ENCODE assay signal across 8 cellular contexts in genomic region chr1:7646981-7647901, GRCh38.
DNase-seq lines count a peak whose midpoint lies in the region; ATAC-seq and TF ChIP-seq lines count a peak whose summit lies in the region.

No MANE protein-coding gene starts in this region.

- H4K20me1 ChIP-seq in GM23338 (replicated peaks; ENCODE audit: insufficient read depth) (no peaks in the 10 kb centered on the region), PC-3 (ENCODE audit: low read length) (no peaks in the 10 kb centered on the region)

- H3K27me3 Mint-ChIP-seq in GM23338 (ENCODE audit: insufficient read depth, low read depth, poor library complexity) = peaks cover 5% of the 10 kb centered on the region

- CTCF ChIA-PET in PC-3 (lab: Charles Lee) = interaction anchor here (0.7 to 0.8 kb wide), 3 partner anchors 246 to 760 kb away, joined by 4 to 9 read pairs (median 8); no protein-coding TSS in a partner anchor

- intact Hi-C loops in PC-3 (cut with micrococcal nuclease) = loop anchor here (1.0 to 10.0 kb wide), 3 partner anchors 430 to 922 kb away; no protein-coding TSS in a partner anchor

- no peak overlapping the region for H3K27ac Mint-ChIP-seq in GM23338

- DNase-seq in Ammon's horn (ENCODE audit: low spot score) (peak; percentile 55), GM23338 (ENCODE audit: low spot score) (peak; percentile 69), PC-3 (peak; percentile 70), fibroblast of mammary gland (ENCODE audit: low read depth) (peak; percentile 38), nucleus accumbens (lab: John Stamatoyannopoulos, UW) (peak in 49 of 56 donors; percentile 10 to 82 (median 34)), thoracic aorta (ENCODE audit: low spot score) (no peak)
- peak; percentile 80 to 83 for DNase-seq in activated T-cell treated with anti-CD3 and anti-CD28 coated beads, Interleukin-2, amount 50 U/mL, for 48 hours

- H2AFZ ChIP-seq in GM23338 = 0 out of 2 replicates have a peak overlapping the region, but pooled peaks have one; percentile 72
- no peak overlapping the region for H2AFZ ChIP-seq in PC-3 (ENCODE audit: low read length)

- H3K9me2 ChIP-seq in GM23338 (ENCODE audit: insufficient read depth) (no peaks in the 10 kb centered on the region), PC-3 (replicated peaks; ENCODE audit: low read length) (no peaks in the 10 kb centered on the region)

- no peaks in the 10 kb centered on the region; the same call in 2 of the 3 replicates for H3K9me3 Mint-ChIP-seq in GM23338

- TF ChIP-seq CTCF in GM23338 (conservative IDR thresholded peaks at IDR 0.05; ENCODE audit: low read depth in 2 of 2) (peak; percentile 93 to 94), PC-3 (conservative IDR thresholded peaks at IDR 0.05; ENCODE audit: low read depth, low read length) (peak; percentile 92), fibroblast of mammary gland (conservative IDR thresholded peaks at IDR 0.05; ENCODE audit: control insufficient read depth, insufficient read depth, low read depth, low read length) (peak; percentile 69), thoracic aorta (IDR thresholded peaks at IDR 0.05) (peak; percentile 94)

- ATAC-seq in GM23338 (peak; percentile 79), PC-3 (peak; percentile 84), thoracic aorta (ENCODE audit: insufficient number of reproducible peaks, low FRiP score, low read depth) (no peak), GM21576 (IDR thresholded peaks at IDR 0.05; ENCODE audit: unreplicated experiment) (no peak)

- POLR2A ChIA-PET in PC-3 (lab: Charles Lee; ENCODE audit: unreplicated experiment) = no interaction called here

- H3K4me2 ChIP-seq in GM23338 (no peak overlapping the region), PC-3 (ENCODE audit: low read length) (no peak overlapping the region)

- no peaks in the 10 kb centered on the region for H3K4me1 ChIP-seq in GM23338 (ENCODE audit: insufficient read depth)
- H3K4me1 ChIP-seq in PC-3 (ENCODE audit: insufficient read depth, low read length) = no peaks in the 10 kb centered on the region
- peaks cover 0 to 8% of the 10 kb centered on the region in 2 donors for H3K4me1 ChIP-seq in thoracic aorta (ENCODE audit: control insufficient read depth in 1 of 2, low read depth in 2 of 2)

- H3K79me2 ChIP-seq in GM23338 (replicated peaks; ENCODE audit: insufficient read depth) (no peaks in the 10 kb centered on the region), PC-3 (ENCODE audit: low read length) (no peaks in the 10 kb centered on the region)

- H3K27me3 ChIP-seq in GM23338 (ENCODE audit: insufficient read depth) (no peaks in the 10 kb centered on the region), PC-3 (ENCODE audit: low read length) (peaks cover 21% of the 10 kb centered on the region), thoracic aorta (replicated peaks; ENCODE audit: insufficient read depth) (no peaks in the 10 kb centered on the region)

- H3K36me3 Mint-ChIP-seq in GM23338 (ENCODE audit: low read depth) = no peaks in the 10 kb centered on the region; the same call in 2 of the 3 replicates

- H3K36me3 ChIP-seq in GM23338 (ENCODE audit: insufficient read depth) = no peaks in the 10 kb centered on the region
- no peaks in the 10 kb centered on the region for H3K36me3 ChIP-seq in PC-3 (ENCODE audit: low read depth, low read length)
- no peaks in the 10 kb centered on the region for H3K36me3 ChIP-seq in thoracic aorta

- H3K4me3 ChIP-seq in GM23338 = no peak overlapping the region
- no peak overlapping the region for H3K4me3 ChIP-seq in PC-3 (ENCODE audit: low read length)
- H3K4me3 ChIP-seq in fibroblast of mammary gland (ENCODE audit: control insufficient read depth, low read depth, low read length) = no peak overlapping the region
- no peak overlapping the region for H3K4me3 ChIP-seq in thoracic aorta

- H3K27ac ChIP-seq in GM23338 (ENCODE audit: low read depth) (no peak overlapping the region), PC-3 (ENCODE audit: low read length) (no peak overlapping the region), thoracic aorta (no peak overlapping the region)

- no peaks in the 10 kb centered on the region for H3F3A ChIP-seq in GM23338 (replicated peaks; ENCODE audit: low read depth)
- H3F3A ChIP-seq in PC-3 (ENCODE audit: low read length, unreplicated experiment) = no peaks in the 10 kb centered on the region

- no peak overlapping the region for H3K4me3 Mint-ChIP-seq in GM23338

- BruUV-seq in PC-3 (replicated peaks; lab: Mats Ljungman, UMichigan) = no TSS peak

- H3K9ac ChIP-seq in PC-3 (ENCODE audit: low read length) = no peak overlapping the region

- peaks cover 11% of the 10 kb centered on the region for H3K4me1 Mint-ChIP-seq in GM23338

- H3K9me3 ChIP-seq in PC-3 (ENCODE audit: low read length) (no peaks in the 10 kb centered on the region), thoracic aorta (no peaks in the 10 kb centered on the region)

TF ChIP-seq in GM23338, 12 proteins besides CTCF, POLR2A, EP300 and RAD21 (continues in another document):
- TF ChIP-seq POLR2AphosphoS5 (IDR thresholded peaks at IDR 0.05; ENCODE audit: low read depth) (no peak), STAT1 (IDR thresholded peaks at IDR 0.05; ENCODE audit: unreplicated experiment) (no peak), ZNF114 (CRISPR knock-in tag; IDR thresholded peaks at IDR 0.05) (no peak), ZNF331 (CRISPR knock-in tag; IDR thresholded peaks at IDR 0.05; ENCODE audit: low read depth) (no peak), REST (IDR thresholded peaks at IDR 0.05; ENCODE audit: unreplicated experiment) (no peak)

Comparison
In these comparisons a context has a peak if more than half of its experiments do, and no peak if none do; other contexts are left out.
1. ATAC-seq: peak in GM23338 (single experiment) and PC-3 (single experiment); none in thoracic aorta (single experiment) and GM21576 (single experiment).
2. Peak in every context shown above with its lines, with median percentiles within 50 percentile points of each other: CTCF ChIP-seq.